In genomic region chr17:64985905-64986720, GRCh38 we compare ENCODE assay signal across 7 cellular contexts.
A peak's percentile ranks its signal among the peaks of the same experiment; 100 is the strongest.
DNase-seq lines count a peak whose midpoint lies in the region; ATAC-seq and TF ChIP-seq lines count a peak whose summit lies in the region.
"Not testable (repeated sequence)": the region's sequence is repeated elsewhere in the genome, so short reads cannot be mapped to it uniquely, and the experiment has no call there.

No MANE protein-coding gene starts in this region.

- peak overlapping the region; percentile 99 for H3K27ac Mint-ChIP-seq in activated B cell treated with CpG ODN at 0.5 μM for 24 hours
- peak overlapping the region; percentile 99 for H3K27ac Mint-ChIP-seq in activated naive CD8-positive, alpha-beta T cell treated with anti-CD3 and anti-CD28 coated beads for 36 hours

- CTCF ChIA-PET in activated B cell treated with CpG ODN at 0.5 μM for 24 hours (lab: Charles Lee) = interaction anchor here (0.7 to 1.4 kb wide), 6 partner anchors 11 to 114 kb away, joined by 3 to 9 read pairs (median 4); partner anchors contain the start of gene GNA13

- not testable (repeated sequence) for H3K27me3 Mint-ChIP-seq in activated B cell treated with CpG ODN at 0.5 μM for 24 hours; activated naive CD8-positive, alpha-beta T cell treated with anti-CD3 and anti-CD28 coated beads for 36 hours

- H3K4me3 Mint-ChIP-seq in activated B cell treated with CpG ODN at 0.5 μM for 24 hours = peak overlapping the region; percentile 81
- H3K4me3 Mint-ChIP-seq in activated naive CD8-positive, alpha-beta T cell treated with anti-CD3 and anti-CD28 coated beads for 36 hours = peak overlapping the region; percentile 79

- peak; percentile 63 for DNase-seq in activated B cell treated with CpG ODN at 0.5 μM for 24 hours
- DNase-seq in activated naive CD8-positive, alpha-beta T cell treated with anti-CD3 and anti-CD28 coated beads for 36 hours = peak; percentile 71
- peak; percentile 17 to 23 for DNase-seq in stimulated activated CD4-positive, alpha-beta T cell treated with anti-CD3 and anti-CD28 coated beads, Interleukin-15, amount 100 ng/mL, for 1 hour (ENCODE audit: low read depth in 1 of 2, low spot score in 1 of 2)

- H3K27me3 ChIP-seq in layer of hippocampus (ENCODE audit: control insufficient read depth, insufficient read depth, low read length) = not testable (repeated sequence)

- H3K27ac ChIP-seq in KOPT-K1 (ENCODE audit: low read depth, low read length, poor library complexity, severe bottlenecking) = peak overlapping the region; percentile 97
- H3K27ac ChIP-seq in layer of hippocampus (ENCODE audit: low read depth, low read length) = peak overlapping the region; percentile 65

- POLR2A ChIA-PET in activated B cell treated with CpG ODN at 0.5 μM for 24 hours (lab: Charles Lee) = interaction anchor here (0.6 to 3.4 kb wide), 27 partner anchors 9 to 178 kb away, joined by 3 to 130 read pairs (median 5); partner anchors contain the start of genes GNA13 and LRRC37A3

- intact Hi-C loops in activated B cell treated with CpG ODN at 0.5 μM for 24 hours (cut with micrococcal nuclease) = loop anchor here (1.0 to 5.0 kb wide), 8 partner anchors 11 to 479 kb away; partner anchors contain the start of genes CEP95 and DDX5

- not testable (repeated sequence) for TF ChIP-seq CTCF in activated B cell treated with CpG ODN at 0.5 μM for 24 hours (IDR thresholded peaks at IDR 0.05)

- H3K9me3 ChIP-seq in KOPT-K1 (ENCODE audit: insufficient read depth, low read length, poor library complexity, severe bottlenecking) = not testable (repeated sequence)

- ATAC-seq in GM18868 (IDR thresholded peaks at IDR 0.05; ENCODE audit: unreplicated experiment) = peak; percentile 83
- peak; percentile 85 for ATAC-seq in HG02678 (IDR thresholded peaks at IDR 0.05; ENCODE audit: unreplicated experiment)
- peak; percentile 80 for ATAC-seq in activated B cell treated with CpG ODN at 0.5 μM for 24 hours (ENCODE audit: low read depth)

- H3K36me3 Mint-ChIP-seq in activated B cell treated with CpG ODN at 0.5 μM for 24 hours (ENCODE audit: low read depth); activated naive CD8-positive, alpha-beta T cell treated with anti-CD3 and anti-CD28 coated beads for 36 hours: not testable (repeated sequence)

- H3K4me1 Mint-ChIP-seq in activated B cell treated with CpG ODN at 0.5 μM for 24 hours = peaks cover 68% of the 10 kb centered on the region
- peaks cover 48% of the 10 kb centered on the region for H3K4me1 Mint-ChIP-seq in activated naive CD8-positive, alpha-beta T cell treated with anti-CD3 and anti-CD28 coated beads for 36 hours

- not testable (repeated sequence) for H3K9me3 Mint-ChIP-seq in activated B cell treated with CpG ODN at 0.5 μM for 24 hours; activated naive CD8-positive, alpha-beta T cell treated with anti-CD3 and anti-CD28 coated beads for 36 hours

- not testable (repeated sequence) for H3K36me3 ChIP-seq in KOPT-K1 (ENCODE audit: insufficient read depth, low read length)

Comparison
In these comparisons a context has a peak if more than half of its experiments do, and no peak if none do; other contexts are left out.
1. Peak in every context shown above with its lines: DNase-seq, ATAC-seq and H3K27ac ChIP-seq.
2. DNase-seq: peak in every context shown above with its lines; median percentile 71 in activated naive CD8-positive, alpha-beta T cell treated with anti-CD3 and anti-CD28 coated beads for 36 hours; 63 in activated B cell treated with CpG ODN at 0.5 μM for 24 hours; 20 in stimulated activated CD4-positive, alpha-beta T cell treated with anti-CD3 and anti-CD28 coated beads, Interleukin-15, amount 100 ng/mL, for 1 hour.